1 cellular context compared by ENCODE assay signal in the genomic region with DNA sequence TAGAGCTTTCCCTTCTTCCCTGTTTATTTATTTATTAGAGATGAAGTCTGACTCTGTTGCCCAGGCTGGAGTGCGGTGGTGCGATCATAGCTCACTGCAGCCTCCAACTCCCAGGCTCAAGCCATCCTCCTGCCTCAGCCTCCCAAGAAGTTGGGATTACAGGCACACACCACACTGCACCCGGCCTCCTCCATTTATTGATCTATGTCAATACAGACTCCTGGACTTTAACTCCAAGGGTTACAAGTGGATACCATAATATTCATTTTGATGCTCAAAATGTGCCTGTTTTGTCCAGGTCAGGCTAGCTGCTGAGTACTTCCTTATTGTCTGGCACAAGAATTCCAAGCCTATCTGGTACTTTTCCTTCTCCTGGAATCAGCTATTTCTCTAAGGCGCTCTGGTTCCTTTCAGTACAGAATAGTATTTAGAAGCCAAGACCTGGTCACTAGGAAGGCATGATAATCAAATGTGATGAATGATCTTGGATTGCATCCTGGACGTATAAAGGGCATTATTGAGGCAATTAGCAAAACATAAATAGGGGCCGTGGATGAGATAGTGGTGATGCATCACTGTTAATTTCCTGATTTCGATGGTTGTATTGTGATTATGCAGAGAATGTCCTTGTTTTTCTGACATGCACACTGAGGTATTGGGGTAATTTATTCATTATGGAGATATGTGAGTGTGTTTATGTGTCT.
TF ChIP-seq lines count a peak whose summit lies in the region.

No MANE protein-coding gene starts in this region.

TF ChIP-seq in SK-N-SH treated with all-trans-retinoic acid at 6 μM for 48 hours, 23 proteins besides CTCF, POLR2A, EP300 and RAD21 (continued from another document):
- TF ChIP-seq, protein P1, sequence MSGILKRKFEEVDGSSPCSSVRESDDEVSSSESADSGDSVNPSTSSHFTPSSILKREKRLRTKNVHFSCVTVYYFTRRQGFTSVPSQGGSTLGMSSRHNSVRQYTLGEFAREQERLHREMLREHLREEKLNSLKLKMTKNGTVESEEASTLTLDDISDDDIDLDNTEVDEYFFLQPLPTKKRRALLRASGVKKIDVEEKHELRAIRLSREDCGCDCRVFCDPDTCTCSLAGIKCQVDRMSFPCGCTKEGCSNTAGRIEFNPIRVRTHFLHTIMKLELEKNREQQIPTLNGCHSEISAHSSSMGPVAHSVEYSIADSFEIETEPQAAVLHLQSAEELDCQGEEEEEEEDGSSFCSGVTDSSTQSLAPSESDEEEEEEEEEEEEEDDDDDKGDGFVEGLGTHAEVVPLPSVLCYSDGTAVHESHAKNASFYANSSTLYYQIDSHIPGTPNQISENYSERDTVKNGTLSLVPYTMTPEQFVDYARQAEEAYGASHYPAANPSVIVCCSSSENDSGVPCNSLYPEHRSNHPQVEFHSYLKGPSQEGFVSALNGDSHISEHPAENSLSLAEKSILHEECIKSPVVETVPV (CRISPR knock-in tag; IDR thresholded peaks at IDR 0.05), result peak; percentile 86; the same call in 1 of the 2 replicates
- TF ChIP-seq SNAI2 (CRISPR knock-in tag; IDR thresholded peaks at IDR 0.05) (peak; percentile 87; the same call in 1 of the 2 replicates), ZFP3 (CRISPR knock-in tag; IDR thresholded peaks at IDR 0.05) (peak; percentile 65; the same call in 1 of the 2 replicates), ARNTL (CRISPR knock-in tag; IDR thresholded peaks at IDR 0.05; ENCODE audit: borderline replicate concordance, low read depth) (no peak), ESRRG (CRISPR knock-in tag; IDR thresholded peaks at IDR 0.05) (peak; percentile 84; the same call in 1 of the 2 replicates), RARB (CRISPR knock-in tag; IDR thresholded peaks at IDR 0.05) (no peak), PPARA (CRISPR knock-in tag; IDR thresholded peaks at IDR 0.05; ENCODE audit: borderline replicate concordance) (no peak), ISL1 (CRISPR knock-in tag; IDR thresholded peaks at IDR 0.05) (peak; percentile 99), ZNF565 (CRISPR knock-in tag; conservative IDR thresholded peaks at IDR 0.05; ENCODE audit: low read depth) (no peak), OSR1 (CRISPR knock-in tag; IDR thresholded peaks at IDR 0.05) (no peak), ZC3H10 (CRISPR knock-in tag; IDR thresholded peaks at IDR 0.05) (no peak)
- TF ChIP-seq, protein P2, sequence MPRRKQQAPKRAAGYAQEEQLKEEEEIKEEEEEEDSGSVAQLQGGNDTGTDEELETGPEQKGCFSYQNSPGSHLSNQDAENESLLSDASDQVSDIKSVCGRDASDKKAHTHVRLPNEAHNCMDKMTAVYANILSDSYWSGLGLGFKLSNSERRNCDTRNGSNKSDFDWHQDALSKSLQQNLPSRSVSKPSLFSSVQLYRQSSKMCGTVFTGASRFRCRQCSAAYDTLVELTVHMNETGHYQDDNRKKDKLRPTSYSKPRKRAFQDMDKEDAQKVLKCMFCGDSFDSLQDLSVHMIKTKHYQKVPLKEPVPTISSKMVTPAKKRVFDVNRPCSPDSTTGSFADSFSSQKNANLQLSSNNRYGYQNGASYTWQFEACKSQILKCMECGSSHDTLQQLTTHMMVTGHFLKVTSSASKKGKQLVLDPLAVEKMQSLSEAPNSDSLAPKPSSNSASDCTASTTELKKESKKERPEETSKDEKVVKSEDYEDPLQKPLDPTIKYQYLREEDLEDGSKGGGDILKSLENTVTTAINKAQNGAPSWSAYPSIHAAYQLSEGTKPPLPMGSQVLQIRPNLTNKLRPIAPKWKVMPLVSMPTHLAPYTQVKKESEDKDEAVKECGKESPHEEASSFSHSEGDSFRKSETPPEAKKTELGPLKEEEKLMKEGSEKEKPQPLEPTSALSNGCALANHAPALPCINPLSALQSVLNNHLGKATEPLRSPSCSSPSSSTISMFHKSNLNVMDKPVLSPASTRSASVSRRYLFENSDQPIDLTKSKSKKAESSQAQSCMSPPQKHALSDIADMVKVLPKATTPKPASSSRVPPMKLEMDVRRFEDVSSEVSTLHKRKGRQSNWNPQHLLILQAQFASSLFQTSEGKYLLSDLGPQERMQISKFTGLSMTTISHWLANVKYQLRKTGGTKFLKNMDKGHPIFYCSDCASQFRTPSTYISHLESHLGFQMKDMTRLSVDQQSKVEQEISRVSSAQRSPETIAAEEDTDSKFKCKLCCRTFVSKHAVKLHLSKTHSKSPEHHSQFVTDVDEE (CRISPR knock-in tag; IDR thresholded peaks at IDR 0.05), result peak; percentile 86
- TF ChIP-seq, protein P3, sequence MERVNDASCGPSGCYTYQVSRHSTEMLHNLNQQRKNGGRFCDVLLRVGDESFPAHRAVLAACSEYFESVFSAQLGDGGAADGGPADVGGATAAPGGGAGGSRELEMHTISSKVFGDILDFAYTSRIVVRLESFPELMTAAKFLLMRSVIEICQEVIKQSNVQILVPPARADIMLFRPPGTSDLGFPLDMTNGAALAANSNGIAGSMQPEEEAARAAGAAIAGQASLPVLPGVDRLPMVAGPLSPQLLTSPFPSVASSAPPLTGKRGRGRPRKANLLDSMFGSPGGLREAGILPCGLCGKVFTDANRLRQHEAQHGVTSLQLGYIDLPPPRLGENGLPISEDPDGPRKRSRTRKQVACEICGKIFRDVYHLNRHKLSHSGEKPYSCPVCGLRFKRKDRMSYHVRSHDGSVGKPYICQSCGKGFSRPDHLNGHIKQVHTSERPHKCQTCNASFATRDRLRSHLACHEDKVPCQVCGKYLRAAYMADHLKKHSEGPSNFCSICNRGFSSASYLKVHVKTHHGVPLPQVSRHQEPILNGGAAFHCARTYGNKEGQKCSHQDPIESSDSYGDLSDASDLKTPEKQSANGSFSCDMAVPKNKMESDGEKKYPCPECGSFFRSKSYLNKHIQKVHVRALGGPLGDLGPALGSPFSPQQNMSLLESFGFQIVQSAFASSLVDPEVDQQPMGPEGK (CRISPR knock-in tag; IDR thresholded peaks at IDR 0.05; ENCODE audit: borderline replicate concordance), result peak; percentile 81; the same call in 1 of the 2 replicates
